Comparison of ENCODE assay signal across 13 cellular contexts in genomic region chr7:143217806-143218205, GRCh38.
DNase-seq lines count a peak whose midpoint lies in the region; ATAC-seq and TF ChIP-seq lines count a peak whose summit lies in the region.
"Had no signal": no experiment of that assay in that cellular context is flagged by ENCODE, and none has a peak within 500 bp of the region (broad histone marks: within the 10 kb centered on the region; RNA-seq: fewer than 3 reads in every experiment).

No MANE protein-coding gene starts in this region.

- DNase-seq in NCI-H1092 treated with DMSO at 0.1 percent for 48 hours (lab: John Stamatoyannopoulos, UW), result peak; percentile 14
- DNase-seq in NCI-H1092 (lab: John Stamatoyannopoulos, UW), result no peak
- peak; percentile 40 for DNase-seq in NCI-H2171 (lab: John Stamatoyannopoulos, UW)
- peak; percentile 47 for DNase-seq in NCI-H69 (lab: John Stamatoyannopoulos, UW)
- peak; percentile 46 for DNase-seq in foreskin melanocyte
- DNase-seq in stimulated activated CD4-positive, alpha-beta T cell treated with anti-CD3 and anti-CD28 coated beads, Interleukin-1b, Interleukin-23, amount 100 ng/mL, for 48 hours, result no peak
- no peak for DNase-seq in DMS153 treated with DMSO at 0.1 percent for 48 hours (lab: John Stamatoyannopoulos, UW; ENCODE audit: unreplicated experiment)
- DNase-seq: CD8-positive, alpha-beta T cell; COR-L47; GM23248 had no signal

- no peak for ATAC-seq in SK-N-SH treated with all-trans-retinoic acid at 6 μM for 48 hours
- ATAC-seq: CD8-positive, alpha-beta T cell; GM12878; HCT116 had no signal

TF ChIP-seq in SK-N-SH treated with all-trans-retinoic acid at 6 μM for 48 hours, 23 proteins besides CTCF, POLR2A, EP300 and RAD21:
- TF ChIP-seq ZC3H10 (CRISPR knock-in tag; IDR thresholded peaks at IDR 0.05) (no peak), PATZ1 (CRISPR knock-in tag; IDR thresholded peaks at IDR 0.05; ENCODE audit: borderline replicate concordance) (no peak), CREB5 (CRISPR knock-in tag; IDR thresholded peaks at IDR 0.05; ENCODE audit: low read depth) (no peak), TCF4 (CRISPR knock-in tag; IDR thresholded peaks at IDR 0.05; ENCODE audit: borderline replicate concordance) (no peak), CSRNP3 (CRISPR knock-in tag; IDR thresholded peaks at IDR 0.05) (no peak), ZFP3 (CRISPR knock-in tag; IDR thresholded peaks at IDR 0.05) (no peak), TSHZ2 (CRISPR knock-in tag; IDR thresholded peaks at IDR 0.05) (no peak), ZNF565 (CRISPR knock-in tag; conservative IDR thresholded peaks at IDR 0.05; ENCODE audit: low read depth) (no peak), ZFP30 (CRISPR knock-in tag; IDR thresholded peaks at IDR 0.05) (no peak), POU6F1 (CRISPR knock-in tag; IDR thresholded peaks at IDR 0.05; ENCODE audit: borderline replicate concordance, low read depth) (no peak), ZNF8 (CRISPR knock-in tag; IDR thresholded peaks at IDR 0.05) (no peak), ZNF70 (CRISPR knock-in tag; IDR thresholded peaks at IDR 0.05) (no peak), ISL1 (CRISPR knock-in tag; IDR thresholded peaks at IDR 0.05) (no peak), SNAI2 (CRISPR knock-in tag; IDR thresholded peaks at IDR 0.05) (no peak), TOX (CRISPR knock-in tag; IDR thresholded peaks at IDR 0.05; ENCODE audit: borderline replicate concordance) (no peak), GLIS3 (CRISPR knock-in tag; IDR thresholded peaks at IDR 0.05) (no peak), PPARA (CRISPR knock-in tag; IDR thresholded peaks at IDR 0.05; ENCODE audit: borderline replicate concordance) (no peak), ARNTL (CRISPR knock-in tag; IDR thresholded peaks at IDR 0.05; ENCODE audit: borderline replicate concordance, low read depth) (no peak), RARB (CRISPR knock-in tag; IDR thresholded peaks at IDR 0.05) (no peak)

Comparison
In these comparisons a context has a peak if more than half of its experiments do, and no peak if none do; other contexts are left out.
1. DNase-seq: peak in NCI-H1092 treated with DMSO at 0.1 percent for 48 hours (single experiment), NCI-H2171 (single experiment), NCI-H69 (single experiment) and foreskin melanocyte (single experiment); none in NCI-H1092 (single experiment), stimulated activated CD4-positive, alpha-beta T cell treated with anti-CD3 and anti-CD28 coated beads, Interleukin-1b, Interleukin-23, amount 100 ng/mL, for 48 hours (single experiment) and DMS153 treated with DMSO at 0.1 percent for 48 hours (single experiment).